In the genomic region with DNA sequence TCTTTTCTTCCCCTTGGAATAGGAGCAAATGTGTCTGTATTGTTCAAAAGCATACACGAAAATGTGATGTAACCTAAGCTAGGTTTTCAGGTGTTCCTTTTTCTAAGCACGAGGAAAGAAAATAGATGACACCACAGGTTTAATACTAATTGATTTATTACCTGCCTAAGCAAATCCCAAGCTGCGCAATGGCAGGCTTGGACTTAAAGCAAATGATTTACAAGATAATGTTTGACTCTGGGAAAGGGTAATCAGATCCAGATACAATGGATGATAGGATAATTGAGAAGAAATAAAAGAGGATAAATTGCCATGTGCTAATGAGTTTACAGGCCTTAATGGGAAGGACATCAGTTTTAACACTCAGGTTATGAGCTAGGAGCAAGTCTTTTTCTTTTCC, we compare ENCODE assay signal across 1 cellular context.
TF ChIP-seq lines count a peak whose summit lies in the region.

No MANE protein-coding gene starts in this region.

TF ChIP-seq in HEK293, 187 proteins besides CTCF, POLR2A, EP300 and RAD21 (continued from another document):
- TF ChIP-seq, protein P1, sequence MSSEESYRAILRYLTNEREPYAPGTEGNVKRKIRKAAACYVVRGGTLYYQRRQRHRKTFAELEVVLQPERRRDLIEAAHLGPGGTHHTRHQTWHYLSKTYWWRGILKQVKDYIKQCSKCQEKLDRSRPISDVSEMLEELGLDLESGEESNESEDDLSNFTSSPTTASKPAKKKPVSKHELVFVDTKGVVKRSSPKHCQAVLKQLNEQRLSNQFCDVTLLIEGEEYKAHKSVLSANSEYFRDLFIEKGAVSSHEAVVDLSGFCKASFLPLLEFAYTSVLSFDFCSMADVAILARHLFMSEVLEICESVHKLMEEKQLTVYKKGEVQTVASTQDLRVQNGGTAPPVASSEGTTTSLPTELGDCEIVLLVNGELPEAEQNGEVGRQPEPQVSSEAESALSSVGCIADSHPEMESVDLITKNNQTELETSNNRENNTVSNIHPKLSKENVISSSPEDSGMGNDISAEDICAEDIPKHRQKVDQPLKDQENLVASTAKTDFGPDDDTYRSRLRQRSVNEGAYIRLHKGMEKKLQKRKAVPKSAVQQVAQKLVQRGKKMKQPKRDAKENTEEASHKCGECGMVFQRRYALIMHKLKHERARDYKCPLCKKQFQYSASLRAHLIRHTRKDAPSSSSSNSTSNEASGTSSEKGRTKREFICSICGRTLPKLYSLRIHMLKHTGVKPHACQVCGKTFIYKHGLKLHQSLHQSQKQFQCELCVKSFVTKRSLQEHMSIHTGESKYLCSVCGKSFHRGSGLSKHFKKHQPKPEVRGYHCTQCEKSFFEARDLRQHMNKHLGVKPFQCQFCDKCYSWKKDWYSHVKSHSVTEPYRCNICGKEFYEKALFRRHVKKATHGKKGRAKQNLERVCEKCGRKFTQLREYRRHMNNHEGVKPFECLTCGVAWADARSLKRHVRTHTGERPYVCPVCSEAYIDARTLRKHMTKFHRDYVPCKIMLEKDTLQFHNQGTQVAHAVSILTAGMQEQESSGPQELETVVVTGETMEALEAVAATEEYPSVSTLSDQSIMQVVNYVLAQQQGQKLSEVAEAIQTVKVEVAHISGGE (tag by site-specific recombination; conservative IDR thresholded peaks at IDR 0.05; ENCODE audit: low read depth): no peak
